In the genomic region with DNA sequence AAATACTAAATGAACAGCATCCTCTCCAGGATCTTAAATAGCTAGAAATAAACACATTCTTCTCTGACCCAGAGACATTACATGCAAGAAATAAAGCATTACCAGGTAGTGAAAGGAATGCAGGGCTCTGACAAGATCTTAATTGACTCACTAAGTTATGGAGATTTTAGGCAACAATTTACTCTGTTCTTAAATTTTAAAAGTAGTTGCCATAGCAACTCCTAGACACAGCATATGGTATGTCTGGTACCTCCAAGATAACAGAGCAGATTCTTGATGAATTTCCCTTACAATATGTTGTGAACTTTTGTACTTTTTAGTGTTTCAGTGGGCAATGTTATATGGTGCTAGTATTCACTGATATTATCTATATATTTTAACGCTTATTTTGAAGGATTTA, we compare ENCODE assay signal across 17 cellular contexts.
DNase-seq lines count a peak whose midpoint lies in the region; ATAC-seq and TF ChIP-seq lines count a peak whose summit lies in the region.
"Had no signal": no experiment of that assay in that cellular context is flagged by ENCODE, and none has a peak within 500 bp of the region (broad histone marks: within the 10 kb centered on the region; RNA-seq: fewer than 3 reads in every experiment).

No MANE protein-coding gene starts in this region.

- H3K36me3 Mint-ChIP-seq in WTC11, result peaks cover 3% of the 10 kb centered on the region
- no peaks in the 10 kb centered on the region for H3K36me3 Mint-ChIP-seq in endothelial cell (ENCODE audit: low read depth, unreplicated experiment)
- H3K36me3 Mint-ChIP-seq: CD4-positive, CD25-positive, alpha-beta regulatory T cell; CD8-positive, alpha-beta memory T cell had no signal

- TF ChIP-seq CTCF in WTC11 (IDR thresholded peaks at IDR 0.05) (no peak), endothelial cell (IDR thresholded peaks at IDR 0.05; ENCODE audit: unreplicated experiment) (no peak)

- H3K27ac Mint-ChIP-seq in WTC11 (no peak overlapping the region), endothelial cell (ENCODE audit: unreplicated experiment) (peak overlapping the region; percentile 6)
- H3K27ac Mint-ChIP-seq: CD4-positive, CD25-positive, alpha-beta regulatory T cell; CD8-positive, alpha-beta memory T cell had no signal

- no peak overlapping the region for H3K4me2 ChIP-seq in trophoblast cell (ENCODE audit: low read length)

- no peak overlapping the region for H3K23ac ChIP-seq in trophoblast cell (ENCODE audit: low read length)

- CTCF ChIA-PET in WTC11 (lab: Charles Lee), result interaction anchor here (0.6 to 1.4 kb wide), 3 partner anchors 38 to 189 kb away, joined by 3 to 4 read pairs (median 3); no protein-coding TSS in a partner anchor

- no peak overlapping the region for H4K91ac ChIP-seq in trophoblast cell (ENCODE audit: low read depth, low read length)

- no peak overlapping the region for H4K12ac ChIP-seq in trophoblast cell (ENCODE audit: low read depth, low read length)

- H2BK120ac ChIP-seq in trophoblast cell (ENCODE audit: insufficient read depth, low read length, poor library complexity), result no peak overlapping the region

- no peaks in the 10 kb centered on the region for H3K9me3 ChIP-seq in trophoblast cell (ENCODE audit: insufficient read depth, low read depth, low read length)
- H3K9me3 ChIP-seq in right cardiac atrium (ENCODE audit: control insufficient read depth, low read length), result no peaks in the 10 kb centered on the region
- H3K9me3 ChIP-seq: BE2C had no signal

- no peak overlapping the region for H2AK5ac ChIP-seq in trophoblast cell (ENCODE audit: low read length)

- DNase-seq in M059J (ENCODE audit: low read depth), result peak; percentile 1
- no peak for DNase-seq in WTC11 (ENCODE audit: low spot score)
- no peak for DNase-seq in endothelial cell (ENCODE audit: low spot score)
- peak; percentile 48 to 95 for DNase-seq in trophoblast cell
- no peak for DNase-seq in stimulated activated naive CD4-positive, alpha-beta T cell (lab: John Stamatoyannopoulos, UW)
- DNase-seq in SK-N-DZ (ENCODE audit: low spot score), result no peak
- no peak for DNase-seq in right cardiac atrium
- DNase-seq: ACHN; BE2C; C1 segment of cervical spinal cord; CD4-positive, CD25-positive, alpha-beta regulatory T cell; CD8-positive, alpha-beta memory T cell; COR-L47; DMS153; DMS79; GDM1; H9 had no signal

- no CpG with 5 or more reads among the region's 1 CpG for WGBS in trophoblast cell (ENCODE audit: extremely low coverage, insufficient coverage, insufficient read length)
- WGBS in right cardiac atrium, result 71% methylated on average over 1 of the region's 1 CpG

- H3K4me1 Mint-ChIP-seq in WTC11 (peaks cover 42% of the 10 kb centered on the region), endothelial cell (ENCODE audit: unreplicated experiment) (peaks cover 15% of the 10 kb centered on the region)
- H3K4me1 Mint-ChIP-seq: CD4-positive, CD25-positive, alpha-beta regulatory T cell; CD8-positive, alpha-beta memory T cell had no signal

- POLR2A ChIA-PET in WTC11 (lab: Charles Lee), result no interaction called here

- H2BK5ac ChIP-seq in trophoblast cell (ENCODE audit: low read depth, low read length, poor library complexity), result no peak overlapping the region

- ATAC-seq in WTC11 (peak; percentile 23; the same call in 1 of the 2 replicates), right cardiac atrium (no peak)

- no peak overlapping the region for H3K14ac ChIP-seq in trophoblast cell (ENCODE audit: low read length)

- H3K4me3 ChIP-seq in trophoblast cell (ENCODE audit: low read depth, low read length) (no peak overlapping the region), right cardiac atrium (ENCODE audit: low read length) (no peak overlapping the region)

- H3K36me3 ChIP-seq in trophoblast cell (ENCODE audit: control insufficient read depth in 1 of 2, insufficient read depth in 2 of 2, low read length in 2 of 2), result no peaks in the 10 kb centered on the region
- H3K36me3 ChIP-seq: BE2C had no signal

- no peaks in the 10 kb centered on the region for H3K27me3 ChIP-seq in trophoblast cell (ENCODE audit: insufficient read depth, low read length)
- no peaks in the 10 kb centered on the region for H3K27me3 ChIP-seq in right cardiac atrium (ENCODE audit: control insufficient read depth, insufficient read depth)

- no peak overlapping the region for H2BK12ac ChIP-seq in trophoblast cell (ENCODE audit: low read length)

- H3K18ac ChIP-seq in trophoblast cell (ENCODE audit: low read length), result no peak overlapping the region

- no peak overlapping the region for H4K8ac ChIP-seq in trophoblast cell (ENCODE audit: low read depth, low read length)

- H3K4ac ChIP-seq in trophoblast cell (ENCODE audit: low read depth, low read length), result no peak overlapping the region

- H3K4me1 ChIP-seq in trophoblast cell (ENCODE audit: control insufficient read depth in 1 of 2, insufficient read depth in 2 of 2, low read length in 2 of 2) (no peaks in the 10 kb centered on the region), right cardiac atrium (ENCODE audit: control insufficient read depth, insufficient read depth, low read length) (no peaks in the 10 kb centered on the region)
- H3K4me1 ChIP-seq: BE2C had no signal

- no peak overlapping the region for H2AFZ ChIP-seq in trophoblast cell (ENCODE audit: insufficient read depth, low read length, poor library complexity)

- no peak overlapping the region for H3K9ac ChIP-seq in trophoblast cell (ENCODE audit: low read length)

- intact Hi-C loops in right cardiac atrium (cut with DNase I), result no loop called here

- H3K27ac ChIP-seq in trophoblast cell (ENCODE audit: low read depth, low read length), result no peak overlapping the region
- H3K27ac ChIP-seq in right cardiac atrium (ENCODE audit: low read length), result no peak overlapping the region

- H3K79me2 ChIP-seq in trophoblast cell (ENCODE audit: control insufficient read depth, insufficient read depth, low read length, poor library complexity), result no peaks in the 10 kb centered on the region

- H3K27me3 Mint-ChIP-seq in WTC11 (ENCODE audit: low read depth) (no peaks in the 10 kb centered on the region), endothelial cell (ENCODE audit: unreplicated experiment) (no peaks in the 10 kb centered on the region)
- H3K27me3 Mint-ChIP-seq: CD4-positive, CD25-positive, alpha-beta regulatory T cell had no signal

- peaks cover 4% of the 10 kb centered on the region for H3K9me3 Mint-ChIP-seq in WTC11
- H3K9me3 Mint-ChIP-seq in endothelial cell (ENCODE audit: unreplicated experiment), result no peaks in the 10 kb centered on the region

- no peak overlapping the region for H3K4me3 Mint-ChIP-seq in WTC11
- H3K4me3 Mint-ChIP-seq in endothelial cell (ENCODE audit: unreplicated experiment), result no peak overlapping the region
- H3K4me3 Mint-ChIP-seq: CD4-positive, CD25-positive, alpha-beta regulatory T cell; CD8-positive, alpha-beta memory T cell; H9 had no signal

- H3K79me1 ChIP-seq in trophoblast cell (ENCODE audit: low read length), result no peaks in the 10 kb centered on the region

TF ChIP-seq in WTC11, 78 proteins besides CTCF, POLR2A, EP300 and RAD21:
- TF ChIP-seq, protein P1, sequence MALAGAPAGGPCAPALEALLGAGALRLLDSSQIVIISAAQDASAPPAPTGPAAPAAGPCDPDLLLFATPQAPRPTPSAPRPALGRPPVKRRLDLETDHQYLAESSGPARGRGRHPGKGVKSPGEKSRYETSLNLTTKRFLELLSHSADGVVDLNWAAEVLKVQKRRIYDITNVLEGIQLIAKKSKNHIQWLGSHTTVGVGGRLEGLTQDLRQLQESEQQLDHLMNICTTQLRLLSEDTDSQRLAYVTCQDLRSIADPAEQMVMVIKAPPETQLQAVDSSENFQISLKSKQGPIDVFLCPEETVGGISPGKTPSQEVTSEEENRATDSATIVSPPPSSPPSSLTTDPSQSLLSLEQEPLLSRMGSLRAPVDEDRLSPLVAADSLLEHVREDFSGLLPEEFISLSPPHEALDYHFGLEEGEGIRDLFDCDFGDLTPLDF (CRISPR knock-in tag; IDR thresholded peaks at IDR 0.05), result no peak
- no peak for TF ChIP-seq JAZF1 (CRISPR knock-in tag; IDR thresholded peaks at IDR 0.05)
- TF ChIP-seq, protein P2, sequence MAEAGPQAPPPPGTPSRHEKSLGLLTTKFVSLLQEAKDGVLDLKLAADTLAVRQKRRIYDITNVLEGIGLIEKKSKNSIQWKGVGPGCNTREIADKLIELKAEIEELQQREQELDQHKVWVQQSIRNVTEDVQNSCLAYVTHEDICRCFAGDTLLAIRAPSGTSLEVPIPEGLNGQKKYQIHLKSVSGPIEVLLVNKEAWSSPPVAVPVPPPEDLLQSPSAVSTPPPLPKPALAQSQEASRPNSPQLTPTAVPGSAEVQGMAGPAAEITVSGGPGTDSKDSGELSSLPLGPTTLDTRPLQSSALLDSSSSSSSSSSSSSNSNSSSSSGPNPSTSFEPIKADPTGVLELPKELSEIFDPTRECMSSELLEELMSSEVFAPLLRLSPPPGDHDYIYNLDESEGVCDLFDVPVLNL (CRISPR knock-in tag; IDR thresholded peaks at IDR 0.05; ENCODE audit: borderline replicate concordance, low read depth), result no peak
- no peak for TF ChIP-seq MXD4 (CRISPR knock-in tag; IDR thresholded peaks at IDR 0.05; ENCODE audit: borderline replicate concordance)
- TF ChIP-seq PRRX2 (CRISPR knock-in tag; IDR thresholded peaks at IDR 0.05), result no peak
- TF ChIP-seq, protein P3, sequence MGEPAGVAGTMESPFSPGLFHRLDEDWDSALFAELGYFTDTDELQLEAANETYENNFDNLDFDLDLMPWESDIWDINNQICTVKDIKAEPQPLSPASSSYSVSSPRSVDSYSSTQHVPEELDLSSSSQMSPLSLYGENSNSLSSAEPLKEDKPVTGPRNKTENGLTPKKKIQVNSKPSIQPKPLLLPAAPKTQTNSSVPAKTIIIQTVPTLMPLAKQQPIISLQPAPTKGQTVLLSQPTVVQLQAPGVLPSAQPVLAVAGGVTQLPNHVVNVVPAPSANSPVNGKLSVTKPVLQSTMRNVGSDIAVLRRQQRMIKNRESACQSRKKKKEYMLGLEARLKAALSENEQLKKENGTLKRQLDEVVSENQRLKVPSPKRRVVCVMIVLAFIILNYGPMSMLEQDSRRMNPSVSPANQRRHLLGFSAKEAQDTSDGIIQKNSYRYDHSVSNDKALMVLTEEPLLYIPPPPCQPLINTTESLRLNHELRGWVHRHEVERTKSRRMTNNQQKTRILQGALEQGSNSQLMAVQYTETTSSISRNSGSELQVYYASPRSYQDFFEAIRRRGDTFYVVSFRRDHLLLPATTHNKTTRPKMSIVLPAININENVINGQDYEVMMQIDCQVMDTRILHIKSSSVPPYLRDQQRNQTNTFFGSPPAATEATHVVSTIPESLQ (CRISPR knock-in tag; IDR thresholded peaks at IDR 0.05), result no peak
- TF ChIP-seq TEAD1 (CRISPR knock-in tag; IDR thresholded peaks at IDR 0.05), result no peak

Comparison
In these comparisons a context has a peak if more than half of its experiments do, and no peak if none do; other contexts are left out.
1. DNase-seq: peak in M059J (single experiment) and trophoblast cell (2 of 2); none in WTC11 (single experiment), endothelial cell (single experiment), stimulated activated naive CD4-positive, alpha-beta T cell (0 of 6), SK-N-DZ (single experiment) and right cardiac atrium (0 of 3).